Comparison of ENCODE assay signal across 26 cellular contexts in genomic region chr2:165245081-165245480, GRCh38. TPM values are rescaled to one million over a fixed set of nuclear protein-coding genes. Genes with fewer than 3 reads are reported as not detected.
"Had no signal": no experiment of that assay in that cellular context is flagged by ENCODE, and none has a peak within 500 bp of the region (broad histone marks: within the 10 kb centered on the region; RNA-seq: fewer than 3 reads in every experiment).

No MANE protein-coding gene starts in this region.

- H3K9me3 Mint-ChIP-seq: activated B cell treated with CpG ODN at 0.5 μM for 24 hours; activated CD4-positive, alpha-beta memory T cell treated with anti-CD3 and anti-CD28 coated beads, Interleukin-2, amount 10 ng/mL, durations not matched to agents 7 days and 5 days; activated CD4-positive, alpha-beta T cell treated with anti-CD3 and anti-CD28 coated beads, Interleukin-2, amount 10 ng/mL, durations not matched to agents 7 days and 5 days; activated naive CD4-positive, alpha-beta T cell treated with anti-CD3 and anti-CD28 coated beads, Interleukin-2, amount 10 ng/mL, durations not matched to agents 7 days and 5 days; activated naive CD4-positive, alpha-beta T cell treated with anti-CD3 and anti-CD28 coated beads, Interleukin-2, amount 50 U/mL, for 72 hours; activated naive CD8-positive, alpha-beta T cell treated with anti-CD3 and anti-CD28 coated beads, Interleukin-2, amount 10 ng/mL, durations not matched to agents 7 days and 5 days; activated T-cell treated with anti-CD3 and anti-CD28 coated beads, Interleukin-2, amount 50 U/mL, for 24 hours; activated T-cell treated with anti-CD3 and anti-CD28 coated beads, Interleukin-2, amount 50 U/mL, for 72 hours; brain; T-helper 2 cell treated with Interferon-gamma antibody and Interleukin-4, amounts not matched to agents 5 μg/mL and 100 μg/mL, for 36 hours had no signal

- H3K36me3 Mint-ChIP-seq: activated naive CD4-positive, alpha-beta T cell treated with anti-CD3 and anti-CD28 coated beads, Interleukin-2, amount 10 ng/mL, durations not matched to agents 7 days and 5 days; activated naive CD4-positive, alpha-beta T cell treated with anti-CD3 and anti-CD28 coated beads, Interleukin-2, amount 50 U/mL, for 72 hours; activated naive CD8-positive, alpha-beta T cell treated with anti-CD3 and anti-CD28 coated beads, Interleukin-2, amount 10 ng/mL, durations not matched to agents 7 days and 5 days; brain had no signal

- DNase-seq: activated B cell treated with CpG ODN at 0.5 μM for 24 hours; activated CD4-positive, alpha-beta memory T cell treated with anti-CD3 and anti-CD28 coated beads, Interleukin-2, amount 10 ng/mL, durations not matched to agents 7 days and 5 days; activated CD4-positive, alpha-beta T cell treated with anti-CD3 and anti-CD28 coated beads for 36 hours; activated CD4-positive, alpha-beta T cell treated with anti-CD3 and anti-CD28 coated beads, Interleukin-2, amount 10 ng/mL, durations not matched to agents 7 days and 5 days; activated CD4-positive, alpha-beta T cell treated with anti-CD3 and anti-CD28 coated beads, Interleukin-2, amount 50 U/mL, for 4 hours; activated CD8-positive, alpha-beta memory T cell treated with anti-CD3 and anti-CD28 coated beads, Interleukin-2, amount 50 U/mL, for 48 hours; activated gamma-delta T cell; activated naive CD4-positive, alpha-beta T cell; activated naive CD4-positive, alpha-beta T cell treated with anti-CD3 and anti-CD28 coated beads, Interleukin-2, amount 10 ng/mL, durations not matched to agents 7 days and 5 days; activated naive CD8-positive, alpha-beta T cell treated with anti-CD3 and anti-CD28 coated beads, Interleukin-2, amount 10 ng/mL, durations not matched to agents 7 days and 5 days; activated T-cell treated with anti-CD3 and anti-CD28 coated beads for 4 hours; activated T-cell treated with anti-CD3 and anti-CD28 coated beads, Interleukin-2, amount 50 U/mL, for 24 hours; activated T-cell treated with anti-CD3 and anti-CD28 coated beads, Interleukin-2, amount 50 U/mL, for 72 hours; central memory CD4-positive, alpha-beta T cell; cerebellar nuclear complex; colonic mucosa; effector CD8-positive, alpha-beta T cell; foreskin fibroblast; T-helper 17 cell; T1000; WERI-Rb-1 had no signal

- H3K4me3 Mint-ChIP-seq: activated B cell treated with CpG ODN at 0.5 μM for 24 hours; activated CD4-positive, alpha-beta memory T cell treated with anti-CD3 and anti-CD28 coated beads, Interleukin-2, amount 10 ng/mL, durations not matched to agents 7 days and 5 days; activated CD4-positive, alpha-beta T cell treated with anti-CD3 and anti-CD28 coated beads for 36 hours; activated CD4-positive, alpha-beta T cell treated with anti-CD3 and anti-CD28 coated beads, Interleukin-2, amount 10 ng/mL, durations not matched to agents 7 days and 5 days; activated naive CD4-positive, alpha-beta T cell treated with anti-CD3 and anti-CD28 coated beads, Interleukin-2, amount 10 ng/mL, durations not matched to agents 7 days and 5 days; activated naive CD8-positive, alpha-beta T cell treated with anti-CD3 and anti-CD28 coated beads, Interleukin-2, amount 10 ng/mL, durations not matched to agents 7 days and 5 days; activated T-cell treated with anti-CD3 and anti-CD28 coated beads, Interleukin-2, amount 50 U/mL, for 24 hours; activated T-cell treated with anti-CD3 and anti-CD28 coated beads, Interleukin-2, amount 50 U/mL, for 72 hours; brain; T-helper 17 cell; T-helper 2 cell treated with Interferon-gamma antibody and Interleukin-4, amounts not matched to agents 5 μg/mL and 100 μg/mL, for 36 hours had no signal

- H3K4me1 Mint-ChIP-seq: activated B cell treated with CpG ODN at 0.5 μM for 24 hours; activated CD4-positive, alpha-beta memory T cell treated with anti-CD3 and anti-CD28 coated beads, Interleukin-2, amount 10 ng/mL, durations not matched to agents 7 days and 5 days; activated CD4-positive, alpha-beta T cell treated with anti-CD3 and anti-CD28 coated beads for 36 hours; activated CD4-positive, alpha-beta T cell treated with anti-CD3 and anti-CD28 coated beads, Interleukin-2, amount 10 ng/mL, durations not matched to agents 7 days and 5 days; activated naive CD4-positive, alpha-beta T cell treated with anti-CD3 and anti-CD28 coated beads, Interleukin-2, amount 10 ng/mL, durations not matched to agents 7 days and 5 days; activated naive CD8-positive, alpha-beta T cell treated with anti-CD3 and anti-CD28 coated beads, Interleukin-2, amount 10 ng/mL, durations not matched to agents 7 days and 5 days; T-helper 17 cell had no signal

- H3K27me3 Mint-ChIP-seq: activated CD4-positive, alpha-beta memory T cell treated with anti-CD3 and anti-CD28 coated beads, Interleukin-2, amount 10 ng/mL, durations not matched to agents 7 days and 5 days; activated CD4-positive, alpha-beta T cell treated with anti-CD3 and anti-CD28 coated beads, Interleukin-2, amount 10 ng/mL, durations not matched to agents 7 days and 5 days; activated naive CD4-positive, alpha-beta T cell treated with anti-CD3 and anti-CD28 coated beads, Interleukin-2, amount 10 ng/mL, durations not matched to agents 7 days and 5 days; activated naive CD8-positive, alpha-beta T cell treated with anti-CD3 and anti-CD28 coated beads, Interleukin-2, amount 10 ng/mL, durations not matched to agents 7 days and 5 days; activated T-cell treated with anti-CD3 and anti-CD28 coated beads, Interleukin-2, amount 50 U/mL, for 24 hours; brain had no signal

- ATAC-seq: activated CD4-positive, alpha-beta T cell treated with anti-CD3 and anti-CD28 coated beads for 36 hours; activated CD4-positive, CD25-positive, alpha-beta regulatory T cell treated with anti-CD3 and anti-CD28 coated beads, Interleukin-2, amount 50 U/mL, for 24 hours; activated naive CD4-positive, alpha-beta T cell treated with anti-CD3 and anti-CD28 coated beads, Interleukin-2, amount 50 U/mL, for 72 hours; activated T-cell treated with anti-CD3 and anti-CD28 coated beads, Interleukin-2, amount 50 U/mL, for 72 hours; esophagus mucosa; T-helper 17 cell had no signal

- H3K27ac Mint-ChIP-seq: activated B cell treated with CpG ODN at 0.5 μM for 24 hours; activated CD4-positive, alpha-beta memory T cell treated with anti-CD3 and anti-CD28 coated beads, Interleukin-2, amount 10 ng/mL, durations not matched to agents 7 days and 5 days; activated CD4-positive, alpha-beta T cell treated with anti-CD3 and anti-CD28 coated beads for 36 hours; activated CD4-positive, alpha-beta T cell treated with anti-CD3 and anti-CD28 coated beads, Interleukin-2, amount 10 ng/mL, durations not matched to agents 7 days and 5 days; activated naive CD4-positive, alpha-beta T cell treated with anti-CD3 and anti-CD28 coated beads, Interleukin-2, amount 10 ng/mL, durations not matched to agents 7 days and 5 days; activated naive CD4-positive, alpha-beta T cell treated with anti-CD3 and anti-CD28 coated beads, Interleukin-2, amount 50 U/mL, for 72 hours; activated naive CD8-positive, alpha-beta T cell treated with anti-CD3 and anti-CD28 coated beads, Interleukin-2, amount 10 ng/mL, durations not matched to agents 7 days and 5 days; activated T-cell treated with anti-CD3 and anti-CD28 coated beads, Interleukin-2, amount 50 U/mL, for 24 hours; activated T-cell treated with anti-CD3 and anti-CD28 coated beads, Interleukin-2, amount 50 U/mL, for 72 hours; brain; T-helper 17 cell; T-helper 2 cell treated with Interferon-gamma antibody and Interleukin-4, amounts not matched to agents 5 μg/mL and 100 μg/mL, for 36 hours had no signal

RNA-seq across cellular contexts. Expression of gene SCN2A, which starts 5.9 kb away (rescaled TPM):
- total RNA-seq: activated CD4-positive, alpha-beta memory T cell treated with anti-CD3 and anti-CD28 coated beads, Interleukin-2, amount 10 ng/mL, durations not matched to agents 7 days and 5 days had no signal

RNA-seq across cellular contexts. Expression of gene SCN3A, which starts 41.2 kb away (rescaled TPM):
- total RNA-seq: activated CD4-positive, alpha-beta memory T cell treated with anti-CD3 and anti-CD28 coated beads, Interleukin-2, amount 10 ng/mL, durations not matched to agents 7 days and 5 days; activated CD4-positive, alpha-beta T cell treated with anti-CD3 and anti-CD28 coated beads, Interleukin-2, amount 10 ng/mL, durations not matched to agents 7 days and 5 days; activated naive CD8-positive, alpha-beta T cell treated with anti-CD3 and anti-CD28 coated beads, Interleukin-2, amount 10 ng/mL, durations not matched to agents 7 days and 5 days had no signal
